ENCODE assay signal across 8 cellular contexts in the genomic region with DNA sequence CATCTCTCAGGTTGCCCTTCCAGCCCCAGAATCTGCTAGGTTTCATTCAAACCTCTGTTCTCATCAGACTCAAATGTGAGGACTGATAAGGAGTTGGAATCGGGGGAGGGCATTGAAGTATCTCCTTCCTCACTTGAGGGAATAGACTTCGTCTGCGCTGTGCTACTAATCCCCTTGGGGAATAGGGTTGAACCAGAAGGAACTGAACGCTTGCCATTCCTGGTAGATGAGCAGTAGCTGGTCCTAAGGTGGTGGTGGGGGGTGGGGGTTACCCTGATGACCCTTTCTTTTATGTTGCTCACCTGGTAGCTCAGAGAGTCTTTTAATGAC. TPM values are rescaled to one million over a fixed set of nuclear protein-coding genes. Genes with fewer than 3 reads are reported as not detected.
A peak's percentile ranks its signal among the peaks of the same experiment; 100 is the strongest.
DNase-seq lines count a peak whose midpoint lies in the region; ATAC-seq and TF ChIP-seq lines count a peak whose summit lies in the region.

No MANE protein-coding gene starts in this region.

- H3K36me3 Mint-ChIP-seq in activated CD4-positive, alpha-beta T cell treated with anti-CD3 and anti-CD28 coated beads for 36 hours (ENCODE audit: low read depth) = peaks cover 6% of the 10 kb centered on the region
- H3K36me3 Mint-ChIP-seq in T-cell = no peaks in the 10 kb centered on the region
- no peaks in the 10 kb centered on the region for H3K36me3 Mint-ChIP-seq in glutamatergic neuron (ENCODE audit: unreplicated experiment)

- peak overlapping the region in 4 of 5 donors; percentile 22 to 62 (median 39) for H3K4me3 ChIP-seq in subcutaneous abdominal adipose tissue (ENCODE audit: low read depth in 1 of 5, low read length in 5 of 5)

- peak overlapping the region; percentile 74 for H3K27ac Mint-ChIP-seq in activated CD4-positive, alpha-beta T cell treated with anti-CD3 and anti-CD28 coated beads for 36 hours
- peak overlapping the region; percentile 4 to 50 for H3K27ac Mint-ChIP-seq in T-cell
- H3K27ac Mint-ChIP-seq in glutamatergic neuron (ENCODE audit: unreplicated experiment) = peak overlapping the region; percentile 64

- H3K27me3 ChIP-seq in subcutaneous abdominal adipose tissue (ENCODE audit: control insufficient read depth in 5 of 5, insufficient read depth in 4 of 5, low read length in 5 of 5) = peaks cover 0 to 16% (median 8%) of the 10 kb centered on the region in 5 donors

- H3K4me1 Mint-ChIP-seq in activated CD4-positive, alpha-beta T cell treated with anti-CD3 and anti-CD28 coated beads for 36 hours = peaks cover 26% of the 10 kb centered on the region
- H3K4me1 Mint-ChIP-seq in T-cell = peaks cover 6 to 20% (median 14%) of the 10 kb centered on the region in 3 donors
- peaks cover 2% of the 10 kb centered on the region for H3K4me1 Mint-ChIP-seq in glutamatergic neuron (ENCODE audit: low read depth, unreplicated experiment)

- peaks cover 0 to 10% (median 5%) of the 10 kb centered on the region in 5 donors for H3K4me1 ChIP-seq in subcutaneous abdominal adipose tissue (ENCODE audit: control insufficient read depth in 5 of 5, insufficient read depth in 5 of 5, low read length in 5 of 5)

- H3K9me3 Mint-ChIP-seq in activated CD4-positive, alpha-beta T cell treated with anti-CD3 and anti-CD28 coated beads for 36 hours (ENCODE audit: low read depth) = no peaks in the 10 kb centered on the region
- H3K9me3 Mint-ChIP-seq in T-cell (no peaks in the 10 kb centered on the region), glutamatergic neuron (ENCODE audit: unreplicated experiment) (peaks cover 2% of the 10 kb centered on the region)

- no peaks in the 10 kb centered on the region for H3K27me3 Mint-ChIP-seq in activated CD4-positive, alpha-beta T cell treated with anti-CD3 and anti-CD28 coated beads for 36 hours
- H3K27me3 Mint-ChIP-seq in T-cell = peaks cover 11 to 20% of the 10 kb centered on the region in 2 donors
- H3K27me3 Mint-ChIP-seq in glutamatergic neuron (ENCODE audit: unreplicated experiment) = peaks cover 1% of the 10 kb centered on the region

- intact Hi-C loops in activated CD4-positive, alpha-beta T cell treated with anti-CD3 and anti-CD28 coated beads for 36 hours (cut with DNase I, micrococcal nuclease) = loop anchor here (1.0 to 5.0 kb wide), 10 partner anchors 33 to 333 kb away; partner anchors contain the start of gene RP2 (in 1 of the 2)

- H3K36me3 ChIP-seq in subcutaneous abdominal adipose tissue (ENCODE audit: control insufficient read depth in 5 of 5, insufficient read depth in 5 of 5, low read length in 5 of 5) = no peaks in the 10 kb centered on the region

- TF ChIP-seq CTCF in glutamatergic neuron (IDR thresholded peaks at IDR 0.05; ENCODE audit: partially characterized antibody, unreplicated experiment) = no peak

- ATAC-seq in activated CD4-positive, alpha-beta T cell treated with anti-CD3 and anti-CD28 coated beads for 36 hours = peak; percentile 7
- ATAC-seq in T-cell (replicated peaks in 1 of 4) (peak in 1 of 4 experiments; percentile 2), GM18502 (IDR thresholded peaks at IDR 0.05; ENCODE audit: poor library complexity, unreplicated experiment) (no peak)

- no peak overlapping the region for H3K9ac ChIP-seq in subcutaneous abdominal adipose tissue (ENCODE audit: low read length in 5 of 5)

- peak overlapping the region; percentile 74 for H3K4me3 Mint-ChIP-seq in activated CD4-positive, alpha-beta T cell treated with anti-CD3 and anti-CD28 coated beads for 36 hours
- H3K4me3 Mint-ChIP-seq in T-cell (peak overlapping the region; percentile 77 to 84 (median 78)), glutamatergic neuron (ENCODE audit: unreplicated experiment) (peak overlapping the region; percentile 86)

- peaks cover 0 to 7% (median 3%) of the 10 kb centered on the region in 5 donors for H3K9me3 ChIP-seq in subcutaneous abdominal adipose tissue (ENCODE audit: control insufficient read depth in 5 of 5, low read length in 5 of 5)

- no peak for DNase-seq in activated CD4-positive, alpha-beta T cell treated with anti-CD3 and anti-CD28 coated beads for 36 hours
- DNase-seq in activated CD4-positive, alpha-beta T cell treated with anti-CD3 and anti-CD28 coated beads for 48 hours = no peak
- DNase-seq in T-cell (no peak), glutamatergic neuron (no peak), ACHN (no peak), dedifferentiated amniotic fluid mesenchymal stem cell (ENCODE audit: extremely low spot score) (no peak)

- H3K27ac ChIP-seq in subcutaneous abdominal adipose tissue (ENCODE audit: low read depth, low read length) = no peak overlapping the region

- CTCF ChIA-PET in activated CD4-positive, alpha-beta T cell treated with anti-CD3 and anti-CD28 coated beads for 36 hours (lab: Charles Lee) = interaction anchor here (0.7 to 4.5 kb wide), 4 partner anchors 12 to 223 kb away, joined by 3 to 27 read pairs (median 10); no protein-coding TSS in a partner anchor
- CTCF ChIA-PET in T-cell (lab: Charles Lee) = interaction anchor here (0.6 to 1.2 kb wide), 3 partner anchors 37 to 124 kb away, joined by 3 to 4 read pairs (median 4); no protein-coding TSS in a partner anchor

- in situ Hi-C loops in ACHN (cut with HindIII; ENCODE audit: low pct_ligation_motif_present, low pct_unique_long_range_greater_than_20kb, low sequenced_read_pairs) = no loop called here

- POLR2A ChIA-PET in activated CD4-positive, alpha-beta T cell treated with anti-CD3 and anti-CD28 coated beads for 36 hours (lab: Charles Lee) = no interaction called here
- POLR2A ChIA-PET in T-cell (lab: Charles Lee) = no interaction called here

RNA-seq across cellular contexts. Expression of gene SLC9A7, which starts 0.7 kb away (rescaled TPM):
- 10 to 100 TPM; 16.3 to 19.2 TPM for total RNA-seq in activated CD4-positive, alpha-beta T cell treated with anti-CD3 and anti-CD28 coated beads for 36 hours
- total RNA-seq in T-cell = 1 to 10 TPM; 2.3 to 6.3 (median 3.7) TPM
- total RNA-seq in glutamatergic neuron (ENCODE audit: unreplicated experiment) = 5.0 TPM
